9 cellular contexts compared by ENCODE assay signal in the genomic region with DNA sequence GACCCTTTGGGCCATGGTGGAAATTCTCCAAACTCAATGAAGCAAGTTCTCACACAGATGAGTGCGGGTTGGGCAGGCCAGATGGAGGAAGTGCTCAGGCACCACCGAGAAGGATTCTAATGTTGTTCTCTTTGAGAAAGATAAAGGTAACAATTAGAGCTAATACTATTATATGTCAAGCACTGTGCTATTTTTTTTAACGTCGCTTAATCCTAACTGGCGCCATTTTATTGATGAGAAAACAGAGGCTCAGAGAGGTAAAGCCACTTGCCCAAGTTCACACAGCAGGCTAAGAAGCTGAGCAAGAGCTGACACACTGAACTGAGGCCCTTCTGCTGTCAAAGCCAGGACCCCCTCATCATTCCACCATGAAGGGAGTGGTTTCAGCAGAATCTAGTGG. TPM values are rescaled to one million over a fixed set of nuclear protein-coding genes. Genes with fewer than 3 reads are reported as not detected.
A peak's percentile ranks its signal among the peaks of the same experiment; 100 is the strongest.
DNase-seq lines count a peak whose midpoint lies in the region; ATAC-seq, FAIRE-seq and TF ChIP-seq lines count a peak whose summit lies in the region.
"Had no signal": no experiment of that assay in that cellular context is flagged by ENCODE, and none has a peak within 500 bp of the region (broad histone marks: within the 10 kb centered on the region; RNA-seq: fewer than 3 reads in every experiment).

No MANE protein-coding gene starts in this region.

- H3K27ac ChIP-seq in RWPE1 (peak overlapping the region; percentile 66), esophagus squamous epithelium (peak overlapping the region in 3 of 4 donors; percentile 80 to 91 (median 88)), rectal smooth muscle tissue (ENCODE audit: low read depth, low read length) (no peak overlapping the region)

- peak overlapping the region; percentile 63 to 92 (median 78) for H3K4me3 ChIP-seq in esophagus squamous epithelium
- peak overlapping the region; percentile 95 for H3K4me3 ChIP-seq in rectal smooth muscle tissue (ENCODE audit: low read length)

- ATAC-seq in GM18907 (IDR thresholded peaks at IDR 0.05; ENCODE audit: unreplicated experiment) (no peak), esophagus mucosa (no peak)

- POLR2A ChIA-PET in RWPE1 (lab: Yijun Ruan, JAX; ENCODE audit: low non-redundant PET): interaction anchor here (1.1 kb wide), 1 partner anchor 126 kb away, joined by 4 read pairs; the partner anchor contains the start of gene PSMC4

- no peaks in the 10 kb centered on the region for H3K9me3 ChIP-seq in esophagus squamous epithelium

- 13 to 29% methylated on average over 5 of the region's 5 CpGs for WGBS in esophagus squamous epithelium, 2 donors

- TF ChIP-seq CTCF in RWPE1 (conservative IDR thresholded peaks at IDR 0.05; ENCODE audit: low read depth) (no peak), esophagus squamous epithelium (IDR thresholded peaks at IDR 0.05) (no peak)

- peaks cover 6 to 58% (median 39%) of the 10 kb centered on the region in 3 donors for H3K4me1 ChIP-seq in esophagus squamous epithelium
- peaks cover 11% of the 10 kb centered on the region for H3K4me1 ChIP-seq in rectal smooth muscle tissue (ENCODE audit: control insufficient read depth, insufficient read depth, low read length)

- H3K9ac ChIP-seq in rectal smooth muscle tissue (ENCODE audit: low read length): peak overlapping the region; percentile 58

- no peaks in the 10 kb centered on the region for H3K27me3 ChIP-seq in esophagus squamous epithelium
- H3K27me3 ChIP-seq in rectal smooth muscle tissue (ENCODE audit: control insufficient read depth, insufficient read depth, low read length): no peaks in the 10 kb centered on the region

- DNase-seq in GM12891 (ENCODE audit: insufficient read length, low spot score): no peak
- no peak for DNase-seq in RWPE1 (ENCODE audit: low spot score)
- DNase-seq in esophagus squamous epithelium (lab: John Stamatoyannopoulos, UW): no peak
- DNase-seq in stimulated activated CD4-positive, alpha-beta T cell treated with anti-CD3 and anti-CD28 coated beads, Interleukin-1b, Interleukin-23, amount 100 ng/mL, for 48 hours: no peak
- no peak for DNase-seq in amygdala (lab: John Stamatoyannopoulos, UW)
- DNase-seq: amniotic stem cell had no signal

- H3K36me3 ChIP-seq in esophagus squamous epithelium (peaks cover 0 to 4% (median 3%) of the 10 kb centered on the region in 3 donors), rectal smooth muscle tissue (ENCODE audit: control insufficient read depth, insufficient read depth, low read length) (peaks cover under 1% of the 10 kb centered on the region)

- no peak for FAIRE-seq in GM12891 (lab: Jason Lieb, UNC)

- CTCF ChIA-PET in RWPE1 (lab: Yijun Ruan, JAX): interaction anchor here (0.6 to 2.3 kb wide), 8 partner anchors 11 to 316 kb away, joined by 3 to 12 read pairs (median 4); partner anchors contain the start of genes DYRK1B and PSMC4

- TF ChIP-seq POLR2A in GM12891 (IDR thresholded peaks at IDR 0.05; ENCODE audit: low read depth, low read length) (no peak), esophagus squamous epithelium (IDR thresholded peaks at IDR 0.05) (no peak)

- intact Hi-C loops in esophagus squamous epithelium (cut with DNase I): loop anchor here (10.0 kb wide), 1 partner anchor 50 kb away; no protein-coding TSS in a partner anchor

TF ChIP-seq in GM12891, 5 proteins besides CTCF, POLR2A, EP300 and RAD21:
- TF ChIP-seq POU2F2 (IDR thresholded peaks at IDR 0.05; ENCODE audit: low read depth, low read length) (no peak), SPI1 (IDR thresholded peaks at IDR 0.05; ENCODE audit: low read depth, low read length) (peak; percentile 28; the same call in 1 of the 2 replicates)

RNA-seq across cellular contexts. Expression of gene FBL, which starts 1.0 kb away (rescaled TPM):
- 428 TPM for polyA plus RNA-seq in GM12891 (2012; ENCODE audit: low read depth, missing spikeins)
- total RNA-seq in esophagus squamous epithelium (100 to 1,000 TPM; 184 to 226 (median 193) TPM), esophagus mucosa (294 TPM)

RNA-seq across cellular contexts. Expression of gene DYRK1B, which starts 11.2 kb away (rescaled TPM):
- polyA plus RNA-seq in GM12891 (2012; ENCODE audit: low read depth, missing spikeins): 7.1 TPM
- total RNA-seq in esophagus squamous epithelium (10 to 100 TPM in 1 of 4 donors, 1 to 10 TPM in 3; 3.9 to 12.6 (median 6.3) TPM), esophagus mucosa (10.1 TPM)
